In the genomic region with DNA sequence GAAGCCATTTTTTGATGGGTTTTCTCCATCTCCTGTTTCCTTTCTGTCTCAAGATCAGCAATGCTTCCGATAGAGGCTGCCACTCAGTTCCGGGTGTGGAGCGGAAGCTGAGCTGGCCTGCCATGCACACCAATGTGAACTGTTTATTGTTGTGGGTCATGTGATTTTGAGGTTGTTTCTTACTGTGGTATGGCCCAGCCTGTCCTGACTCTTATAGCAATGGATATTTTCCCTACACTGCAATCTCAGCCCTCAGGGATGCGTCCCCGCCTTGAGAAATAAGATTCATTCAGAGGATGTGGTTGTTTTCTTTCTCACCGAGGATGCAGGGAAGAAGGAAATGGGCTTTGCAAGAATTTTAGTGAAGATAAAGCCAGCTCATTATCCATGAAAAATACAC, we compare ENCODE assay signal across 15 cellular contexts.
"Had no signal": no experiment of that assay in that cellular context is flagged by ENCODE, and none has a peak within 500 bp of the region (broad histone marks: within the 10 kb centered on the region; RNA-seq: fewer than 3 reads in every experiment).

No MANE protein-coding gene starts in this region.

- H3K36me3 ChIP-seq: breast epithelium, ovary had no signal

- H3K9me3 ChIP-seq: ovary, thoracic aorta had no signal

- H3K4me1 ChIP-seq: breast epithelium had no signal

- DNase-seq: activated CD4-positive, alpha-beta T cell treated with anti-CD3 and anti-CD28 coated beads for 4 hours; activated CD8-positive, alpha-beta memory T cell treated with anti-CD3 and anti-CD28 coated beads, Interleukin-2, amount 50 U/mL, for 4 hours; activated CD8-positive, alpha-beta T cell treated with anti-CD3 and anti-CD28 coated beads, Interleukin-2, amount 10 ng/mL, durations not matched to agents 7 days and 5 days; activated gamma-delta T cell treated with Interleukin-2 at 50 U/mL for 16 hours; activated naive CD8-positive, alpha-beta T cell treated with anti-CD3 and anti-CD28 coated beads for 36 hours; activated T-cell treated with anti-CD3 and anti-CD28 coated beads, Interleukin-2, amount 50 U/mL, for 72 hours; endodermal cell; mesendoderm; ovary; stimulated activated CD4-positive, alpha-beta T cell treated with anti-CD3 and anti-CD28 coated beads, Interleukin-1b, Interleukin-23, amount 100 ng/mL, for 48 hours; T-helper 17 cell had no signal

- ATAC-seq: activated CD8-positive, alpha-beta T cell treated with anti-CD3 and anti-CD28 coated beads, Interleukin-2, amount 10 ng/mL, durations not matched to agents 7 days and 5 days; activated T-cell treated with anti-CD3 and anti-CD28 coated beads, Interleukin-2, amount 50 U/mL, for 72 hours; natural killer cell treated with Interleukin-12 subunit alpha and Interleukin-12 subunit beta and Interleukin-15 and Interleukin-18, amount 100 ng/mL, for 72 hours; sciatic nerve; T-helper 17 cell had no signal

- H3K27ac ChIP-seq: breast epithelium, ovary, thoracic aorta had no signal

- H3K4me3 ChIP-seq: breast epithelium, ovary, thoracic aorta had no signal

- H3K27me3 ChIP-seq: breast epithelium, ovary had no signal
